ENCODE assay signal across 11 cellular contexts in the genomic region with DNA sequence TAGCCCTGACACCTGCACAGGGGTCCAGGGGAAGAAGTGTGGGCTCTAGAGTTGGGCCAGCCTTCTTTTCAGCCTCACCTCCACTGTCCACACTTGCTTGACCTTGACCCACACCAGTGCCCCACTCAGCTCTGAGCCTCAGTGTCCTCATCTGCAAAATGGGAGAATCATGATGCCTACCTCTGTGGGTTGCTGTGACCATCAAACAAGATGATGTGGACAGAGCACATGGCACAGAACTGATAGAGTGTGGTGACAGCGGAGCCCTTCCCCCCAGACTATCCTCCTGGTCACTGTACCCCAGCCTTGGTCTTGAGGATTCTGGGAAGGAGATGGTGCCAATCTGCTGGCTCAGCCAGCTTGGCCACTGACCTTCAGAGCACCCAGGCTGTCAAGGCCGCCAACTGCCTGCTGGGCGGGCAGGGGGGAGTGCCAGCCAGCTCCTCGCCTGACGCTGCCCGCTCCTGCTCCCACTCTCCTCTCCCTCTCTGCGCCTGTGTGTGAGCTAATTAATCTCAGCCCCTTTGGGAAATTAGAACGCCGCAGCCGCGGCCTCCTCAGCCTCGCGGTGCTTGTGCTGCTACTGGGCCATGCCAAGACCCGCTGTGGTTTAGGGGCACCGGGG. TPM values are rescaled to one million over a fixed set of nuclear protein-coding genes. Genes with fewer than 3 reads are reported as not detected.
DNase-seq lines count a peak whose midpoint lies in the region; ATAC-seq, FAIRE-seq and TF ChIP-seq lines count a peak whose summit lies in the region.
"Had no signal": no experiment of that assay in that cellular context is flagged by ENCODE, and none has a peak within 500 bp of the region (broad histone marks: within the 10 kb centered on the region; RNA-seq: fewer than 3 reads in every experiment).

No MANE protein-coding gene starts in this region.

- H3K36me3 ChIP-seq in DOHH2 (ENCODE audit: control insufficient read depth, low read length) (peaks cover 23% of the 10 kb centered on the region), body of pancreas (replicated peaks in 1 of 2; ENCODE audit: insufficient read depth in 1 of 2, low read depth in 2 of 2) (no peaks in the 10 kb centered on the region), HepG2 (replicated peaks in 1 of 2; ENCODE audit: control insufficient read depth in 1 of 2, insufficient read depth in 2 of 2, low read length in 2 of 2) (peaks cover 13 to 32% of the 10 kb centered on the region in 2 experiments), smooth muscle cell (ENCODE audit: low read depth) (no peaks in the 10 kb centered on the region)

- H2AFZ ChIP-seq in HepG2 (ENCODE audit: low read length) (no peak overlapping the region), smooth muscle cell (ENCODE audit: low read depth) (no peak overlapping the region)

- no peak for TF ChIP-seq RAD21 in HepG2 (CRISPR knock-in tag; IDR thresholded peaks at IDR 0.05)

- H3K27ac ChIP-seq in DOHH2 (ENCODE audit: low read depth, low read length) (no peak overlapping the region), body of pancreas (peak overlapping the region; percentile 94 to 98 (median 98)), HepG2 (ENCODE audit: extremely low read length, insufficient read depth, low read length) (no peak overlapping the region), smooth muscle cell (ENCODE audit: low read depth) (peak overlapping the region; percentile 95)

- POLR2A ChIA-PET in HepG2 (lab: Yijun Ruan, JAX): interaction anchor here (3.5 kb wide), 1 partner anchor 10 kb away, joined by 12 read pairs; no protein-coding TSS in a partner anchor

- TF ChIP-seq POLR2A in body of pancreas (IDR thresholded peaks at IDR 0.05) (peak in 1 of 3 donors; percentile 38), HepG2 (IDR thresholded peaks at IDR 0.05; ENCODE audit: insufficient read depth in 1 of 2, low read depth in 2 of 2, low read length in 2 of 2) (no peak)

- peaks cover 95% of the 10 kb centered on the region for H3K79me2 ChIP-seq in DOHH2 (ENCODE audit: control insufficient read depth, low read length)
- H3K79me2 ChIP-seq in HepG2 (ENCODE audit: insufficient read depth, low read length): peaks cover 92% of the 10 kb centered on the region
- H3K79me2 ChIP-seq in smooth muscle cell (ENCODE audit: low read depth): peaks cover 86% of the 10 kb centered on the region

- no TSS peak for BruUV-seq in HepG2 (replicated peaks; lab: Mats Ljungman, UMichigan)

- H3K9ac ChIP-seq in HepG2 (ENCODE audit: insufficient read depth, low read depth, low read length): no peak overlapping the region
- H3K9ac ChIP-seq in smooth muscle cell (ENCODE audit: low read depth): no peak overlapping the region

- WGBS in body of pancreas, 2 donors: 8 to 9% methylated on average over 8 to 15 of the region's 15 CpGs
- 97% methylated on average over 11 of the region's 15 CpGs for WGBS in HepG2 (ENCODE audit: low lambda C conversion rate)
- WGBS in smooth muscle cell (ENCODE audit: low lambda C conversion rate): 98% methylated on average over 15 of the region's 15 CpGs

- no peaks in the 10 kb centered on the region for H3K9me3 ChIP-seq in DOHH2 (ENCODE audit: control insufficient read depth, insufficient read depth, low read length)
- H3K9me3 ChIP-seq in body of pancreas: no peaks in the 10 kb centered on the region
- no peaks in the 10 kb centered on the region for H3K9me3 ChIP-seq in HepG2 (ENCODE audit: low read length)
- H3K9me3 ChIP-seq in smooth muscle cell (replicated peaks; ENCODE audit: low read depth): no peaks in the 10 kb centered on the region

- H3F3A ChIP-seq in DOHH2 (ENCODE audit: control insufficient read depth, insufficient read depth): peaks cover 12% of the 10 kb centered on the region
- H3F3A ChIP-seq in smooth muscle cell (ENCODE audit: low read depth): peaks cover 29% of the 10 kb centered on the region

- ATAC-seq in body of pancreas (peak; percentile 48), HepG2 (no peak), GM21515 (IDR thresholded peaks at IDR 0.05; ENCODE audit: unreplicated experiment) (no peak)

- TF ChIP-seq CTCF in DOHH2 (IDR thresholded peaks at IDR 0.05; ENCODE audit: low read depth, low read length, poor library complexity, severe bottlenecking): no peak
- TF ChIP-seq CTCF in body of pancreas (IDR thresholded peaks at IDR 0.05): no peak
- no peak for TF ChIP-seq CTCF in HepG2 (CRISPR knock-in tag; IDR thresholded peaks at IDR 0.05)
- TF ChIP-seq CTCF in smooth muscle cell (IDR thresholded peaks at IDR 0.05; ENCODE audit: borderline replicate concordance, insufficient read depth, poor library complexity, severe bottlenecking): no peak

- no peak for TF ChIP-seq EP300 in HepG2 (IDR thresholded peaks at IDR 0.05; ENCODE audit: low read depth in 2 of 2, low read length in 2 of 2)
- TF ChIP-seq EP300 in HepG2 (CRISPR knock-in tag; IDR thresholded peaks at IDR 0.05; ENCODE audit: borderline replicate concordance): no peak

- H3K4me2 ChIP-seq in DOHH2 (ENCODE audit: low read length): peak overlapping the region; percentile 12; the same call in 1 of the 2 replicates
- no peak overlapping the region for H3K4me2 ChIP-seq in HepG2 (ENCODE audit: low read depth, low read length)
- no peak overlapping the region for H3K4me2 ChIP-seq in smooth muscle cell

- H3K4me3 ChIP-seq in DOHH2 (ENCODE audit: low read length): no peak overlapping the region
- no peak overlapping the region for H3K4me3 ChIP-seq in body of pancreas
- H3K4me3 ChIP-seq in HepG2 (replicated peaks in 1 of 3; ENCODE audit: insufficient read depth in 1 of 3, low read depth in 2 of 3, low read length in 3 of 3): no peak overlapping the region
- H3K4me3 ChIP-seq in smooth muscle cell: no peak overlapping the region

- FAIRE-seq in HepG2 (lab: Jason Lieb, UNC): no peak
- FAIRE-seq: endometrium had no signal

- peak; percentile 77 to 88 (median 86) for DNase-seq in body of pancreas
- no peak for DNase-seq in HepG2 (ENCODE audit: low spot score)
- DNase-seq in smooth muscle cell (lab: John Stamatoyannopoulos, UW; ENCODE audit: unreplicated experiment): no peak
- no peak for DNase-seq in SIG-M5 treated with dmso at 0.1 percent for 504 hours (lab: John Stamatoyannopoulos, UW; ENCODE audit: unreplicated experiment)
- DNase-seq in KBM-7: no peak
- no peak for DNase-seq in HUDEP-2 (lab: John Stamatoyannopoulos, UW; ENCODE audit: unreplicated experiment in 76 of 76)
- DNase-seq: nephron progenitor cell; stimulated activated CD4-positive, alpha-beta T cell treated with anti-CD3 and anti-CD28 coated beads, Interleukin-2, amount 100 ng/mL, for 24 hours had no signal

- CTCF ChIA-PET in HepG2 (lab: Yijun Ruan, JAX; ENCODE audit: low intra/inter-chr PET ratio, low total read pairs): no interaction called here

- intact Hi-C loops in body of pancreas (cut with DNase I) (no loop called here), HepG2 (cut with micrococcal nuclease; ENCODE audit: unreplicated experiment) (no loop called here)

- peaks cover 97% of the 10 kb centered on the region for H3K4me1 ChIP-seq in DOHH2 (ENCODE audit: control insufficient read depth, low read length)
- peaks cover 99% of the 10 kb centered on the region for H3K4me1 ChIP-seq in body of pancreas
- H3K4me1 ChIP-seq in HepG2 (ENCODE audit: insufficient read depth, low read length): peaks cover 53% of the 10 kb centered on the region
- peaks cover 49% of the 10 kb centered on the region for H3K4me1 ChIP-seq in smooth muscle cell (ENCODE audit: low read depth)

- in situ Hi-C loops in HepG2 (cut with HindIII; ENCODE audit: extremely low pct_ligation_motif_present, low pct_unique_long_range_greater_than_20kb): no loop called here
- in situ Hi-C loops in KBM-7 (cut with MboI; ENCODE audit: low pct_unique_long_range_greater_than_20kb, low sequenced_read_pairs): no loop called here

- H3K27me3 ChIP-seq in DOHH2 (ENCODE audit: control insufficient read depth, low read length): no peaks in the 10 kb centered on the region
- no peaks in the 10 kb centered on the region for H3K27me3 ChIP-seq in body of pancreas
- H3K27me3 ChIP-seq in HepG2 (ENCODE audit: control insufficient read depth in 1 of 2, insufficient read depth in 2 of 2, low read length in 2 of 2): no peaks in the 10 kb centered on the region
- H3K27me3 ChIP-seq in smooth muscle cell (ENCODE audit: low read depth): no peaks in the 10 kb centered on the region

- no peaks in the 10 kb centered on the region for H3K9me2 ChIP-seq in DOHH2 (replicated peaks; ENCODE audit: control insufficient read depth, low read length)

- H4K20me1 ChIP-seq in DOHH2 (ENCODE audit: control insufficient read depth, insufficient read depth, low read depth, low read length) (peaks cover 15% of the 10 kb centered on the region; the same call in 1 of the 2 replicates), HepG2 (ENCODE audit: insufficient read depth, low read length) (peaks cover 77% of the 10 kb centered on the region), smooth muscle cell (ENCODE audit: low read depth) (peaks cover 92% of the 10 kb centered on the region)

TF ChIP-seq in HepG2, 621 proteins besides CTCF, POLR2A, EP300 and RAD21 (continues in another document):
- 0 out of 2 replicates have a peak, but pooled peaks have one; percentile 48 for TF ChIP-seq KDM1A (CRISPR knock-in tag; IDR thresholded peaks at IDR 0.05)

RNA-seq across cellular contexts. Expression of a gene that starts 16.7 kb away (rescaled TPM):
- 10 to 100 TPM; 86.6 to 87.7 TPM for total RNA-seq in body of pancreas
- 30.7 and 33.0 TPM in 2 replicates for total RNA-seq in HepG2 (2016; rRNA removed; fragmentation: Illumina TruSeq; extraction: Trizol)
- total RNA-seq in HepG2 (2016; cell fraction: cytosol; rRNA removed; fragmentation: Illumina TruSeq; extraction: Trizol; ENCODE audit: low read depth): 7.4 and 8.6 TPM in 2 replicates
- 30.5 and 33.5 TPM in 2 replicates for total RNA-seq in HepG2 (2016; cell fraction: insoluble cytoplasmic fraction; rRNA removed; fragmentation: Illumina TruSeq; extraction: Trizol)
- 32.7 and 37.9 TPM in 2 replicates for total RNA-seq in HepG2 (2016; cell fraction: membrane; rRNA removed; fragmentation: Illumina TruSeq; extraction: Trizol)
- total RNA-seq in HepG2 (2016; cell fraction: nucleus; rRNA removed; fragmentation: Illumina TruSeq; extraction: Trizol): 17.6 and 21.1 TPM in 2 replicates
- polyA plus RNA-seq in HepG2 (2011; rRNA removed): 27.9 and 32.3 TPM in 2 replicates
- polyA plus RNA-seq in HepG2 (2011; cell fraction: cytosol; rRNA removed): 20.7 and 35.7 TPM in 2 replicates
- polyA plus RNA-seq in HepG2 (2011; cell fraction: nucleus; rRNA removed): 20.0 and 30.1 TPM in 2 replicates
- 21.9 and 26.2 TPM in 2 replicates for polyA plus RNA-seq in HepG2 (2012)
- 7.7 and 8.6 TPM in 2 replicates for polyA plus RNA-seq in HepG2 (2016; cell fraction: cytosol; fragmentation: Illumina TruSeq; extraction: Trizol; ENCODE audit: low read depth)
- polyA plus RNA-seq in HepG2 (2016; cell fraction: insoluble cytoplasmic fraction; fragmentation: Illumina TruSeq; extraction: Trizol; ENCODE audit: low read depth): 46.9 and 51.9 TPM in 2 replicates
- 30.1 and 31.3 TPM in 2 replicates for polyA plus RNA-seq in HepG2 (2016; cell fraction: membrane; fragmentation: Illumina TruSeq; extraction: Trizol; ENCODE audit: low read depth)
- 39.0 and 44.0 TPM in 2 replicates for polyA plus RNA-seq in HepG2 (2016; cell fraction: nucleus; fragmentation: Illumina TruSeq; extraction: Trizol; ENCODE audit: insufficient read depth, low read depth)
- 13.2 and 63.5 TPM in 2 replicates for polyA minus RNA-seq in HepG2 (2011; rRNA and poly(A)+ RNA removed; ENCODE audit: low replicate concordance)
- polyA minus RNA-seq in HepG2 (2011; cell fraction: cytosol; rRNA and poly(A)+ RNA removed): 26.9 and 37.6 TPM in 2 replicates
- 18.7 and 20.6 TPM in 2 replicates for polyA minus RNA-seq in HepG2 (2011; cell fraction: nucleus; rRNA and poly(A)+ RNA removed)
- 85.5 and 103 TPM in 2 replicates for total RNA-seq in smooth muscle cell
- polyA plus RNA-seq in smooth muscle cell: 139 and 175 TPM in 2 replicates

Comparison
In these comparisons a context has a peak if more than half of its experiments do, and no peak if none do; other contexts are left out.
1. H3K27ac ChIP-seq: peak in body of pancreas (4 of 4) and smooth muscle cell (single experiment); none in DOHH2 (single experiment) and HepG2 (single experiment).
2. DNase-seq: peak in body of pancreas (4 of 4); none in HepG2 (single experiment), smooth muscle cell (single experiment), SIG-M5 treated with dmso at 0.1 percent for 504 hours (single experiment), KBM-7 (single experiment) and HUDEP-2 (0 of 76).